In the genomic region with DNA sequence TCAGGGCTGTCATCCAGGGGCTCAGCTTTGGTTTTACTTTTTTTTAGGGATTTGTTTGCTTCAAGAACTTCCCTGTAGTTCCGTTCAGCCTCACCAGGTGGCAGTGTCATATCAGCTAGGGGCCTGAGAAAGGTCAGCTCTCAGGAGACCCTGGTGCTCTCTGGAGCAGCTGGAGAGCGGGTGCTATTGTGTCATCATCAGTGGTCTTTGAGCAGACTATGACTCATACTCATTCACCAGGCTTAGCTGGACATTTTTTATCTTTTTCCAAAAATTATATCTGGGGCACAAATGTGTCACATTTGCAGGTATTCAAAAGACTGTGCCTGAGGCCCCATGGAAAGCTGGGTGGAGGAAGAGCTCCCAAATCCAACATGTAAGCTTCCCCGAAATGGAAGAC, we compare ENCODE assay signal across 10 cellular contexts. TPM values are rescaled to one million over a fixed set of nuclear protein-coding genes. Genes with fewer than 3 reads are reported as not detected.
A peak's percentile ranks its signal among the peaks of the same experiment; 100 is the strongest.
DNase-seq lines count a peak whose midpoint lies in the region; ATAC-seq, FAIRE-seq and TF ChIP-seq lines count a peak whose summit lies in the region.
"Had no signal": no experiment of that assay in that cellular context is flagged by ENCODE, and none has a peak within 500 bp of the region (broad histone marks: within the 10 kb centered on the region; RNA-seq: fewer than 3 reads in every experiment).

No MANE protein-coding gene starts in this region.

- TF ChIP-seq POLR2A in GM12892 (IDR thresholded peaks at IDR 0.05; ENCODE audit: low read depth, low read length) = no peak

- H3K4me3 ChIP-seq in left ventricle myocardium inferior = no peak overlapping the region

- no peaks in the 10 kb centered on the region for H3K27me3 ChIP-seq in left ventricle myocardium inferior (ENCODE audit: low read depth)

- TF ChIP-seq CTCF in left ventricle myocardium inferior (IDR thresholded peaks at IDR 0.05; ENCODE audit: borderline replicate concordance) = peak; percentile 70

- ATAC-seq in GM21381 (IDR thresholded peaks at IDR 0.05; ENCODE audit: unreplicated experiment) = no peak
- ATAC-seq: right cardiac atrium, T-cell had no signal

- no peaks in the 10 kb centered on the region for H3K4me1 ChIP-seq in left ventricle myocardium inferior

- H3K27ac ChIP-seq in left ventricle myocardium inferior (replicated peaks) = no peak overlapping the region

- no peak for FAIRE-seq in GM12892 (lab: Jason Lieb, UNC)

- H3K36me3 ChIP-seq in left ventricle myocardium inferior = peaks cover 10% of the 10 kb centered on the region

- H3K9me3 ChIP-seq in left ventricle myocardium inferior (replicated peaks) = peaks cover 92% of the 10 kb centered on the region

- intact Hi-C loops in left ventricle myocardium inferior (cut with micrococcal nuclease) = no loop called here

- DNase-seq in CD1c-positive myeloid dendritic cell (ENCODE audit: extremely low spot score) = peak; percentile 73
- DNase-seq in GM12892 (ENCODE audit: insufficient read length) = peak; percentile 25
- peak; percentile 8 for DNase-seq in NCI-H2081 treated with DMSO at 0.1 percent for 48 hours (lab: John Stamatoyannopoulos, UW)
- DNase-seq in activated CD4-positive, alpha-beta T cell treated with anti-CD3 and anti-CD28 coated beads, Interleukin-2, amount 50 U/mL, for 48 hours = peak; percentile 49 to 55
- DNase-seq in left ventricle myocardium inferior = peak; percentile 17
- peak; percentile 9 for DNase-seq in smooth muscle cell of the brain vasculature (ENCODE audit: low read depth, low spot score)
- no peak for DNase-seq in cortex of kidney (lab: John Stamatoyannopoulos, UW)

RNA-seq across cellular contexts. Expression of a gene that starts 24.4 kb away (rescaled TPM):
- 1.4 TPM for polyA plus RNA-seq in GM12892 (2012; ENCODE audit: missing spikeins)
- 4.0 TPM for total RNA-seq in left ventricle myocardium inferior

RNA-seq across cellular contexts. Expression of a gene that starts 42.5 kb away (rescaled TPM):
- polyA plus RNA-seq in GM12892 (2012; ENCODE audit: missing spikeins) = 0.08 TPM
- 1.4 TPM for total RNA-seq in left ventricle myocardium inferior
